In the genomic region with DNA sequence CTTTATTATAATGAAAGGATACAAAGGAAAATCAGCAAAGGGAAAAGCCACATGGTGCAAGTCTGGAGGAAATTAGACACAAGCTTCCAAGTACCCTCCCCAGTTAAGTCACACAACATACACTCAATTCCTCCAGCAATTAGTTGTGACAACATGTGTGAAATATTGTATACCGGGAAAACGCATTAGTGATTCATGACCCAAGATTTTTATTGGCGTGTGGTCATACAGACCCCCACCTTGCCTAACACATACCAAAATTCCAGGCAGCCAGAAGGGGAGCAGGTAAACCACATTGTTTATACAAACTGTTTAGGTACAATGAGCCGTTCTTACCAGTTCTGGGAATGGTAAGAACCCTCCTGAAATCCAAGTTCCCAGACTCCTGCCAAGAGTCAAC, we compare ENCODE assay signal across 20 cellular contexts.
A peak's percentile ranks its signal among the peaks of the same experiment; 100 is the strongest.
DNase-seq lines count a peak whose midpoint lies in the region; ATAC-seq, FAIRE-seq and TF ChIP-seq lines count a peak whose summit lies in the region.
"Had no signal": no experiment of that assay in that cellular context is flagged by ENCODE, and none has a peak within 500 bp of the region (broad histone marks: within the 10 kb centered on the region; RNA-seq: fewer than 3 reads in every experiment).

No MANE protein-coding gene starts in this region.

- no peak overlapping the region for H3K9ac ChIP-seq in PC-3 (ENCODE audit: low read length)
- H3K9ac ChIP-seq: BLaER1 had no signal

- DNase-seq in HT1080 (ENCODE audit: low read depth) (peak; percentile 77), PC-3 (peak; percentile 79), astrocyte of the spinal cord (ENCODE audit: low read depth, low spot score) (peak; percentile 55), urothelium cell line (ENCODE audit: low spot score) (peak; percentile 30), medulla oblongata (ENCODE audit: extremely low spot score) (no peak), 8988T (no peak), NCI-H2171 treated with DMSO at 0.1 percent for 48 hours (lab: John Stamatoyannopoulos, UW) (no peak)
- DNase-seq: Caco-2; CD4-positive, CD25-positive, alpha-beta regulatory T cell; CD8-positive, alpha-beta T cell; DMS153; DND-41; GOT3; HCEC 1CT had no signal

- POLR2A ChIA-PET in PC-3 (lab: Charles Lee; ENCODE audit: unreplicated experiment) = no interaction called here

- no peak overlapping the region for H3K4me3 ChIP-seq in PC-3 (ENCODE audit: low read length)
- no peak overlapping the region for H3K4me3 ChIP-seq in astrocyte of the spinal cord (ENCODE audit: low read depth, low read length)
- H3K4me3 ChIP-seq: BLaER1 had no signal

- intact Hi-C loops in PC-3 (cut with micrococcal nuclease) = no loop called here

- TF ChIP-seq CTCF in PC-3 (conservative IDR thresholded peaks at IDR 0.05; ENCODE audit: low read depth, low read length) = no peak
- TF ChIP-seq CTCF in astrocyte of the spinal cord (IDR thresholded peaks at IDR 0.05; ENCODE audit: low read depth, low read length) = no peak

- no peak; the same call in 1 of the 2 replicates for ATAC-seq in PC-3
- ATAC-seq: CD8-positive, alpha-beta T cell had no signal

- H3K79me2 ChIP-seq in PC-3 (ENCODE audit: low read length) = no peaks in the 10 kb centered on the region

- in situ Hi-C loops in astrocyte of the spinal cord (cut with HindIII; ENCODE audit: low sequenced_read_pairs) = no loop called here

- peaks cover 11% of the 10 kb centered on the region; the same call in 1 of the 2 replicates for H3K36me3 ChIP-seq in PC-3 (ENCODE audit: low read depth, low read length)
- H3K36me3 ChIP-seq: BLaER1 had no signal

- no peaks in the 10 kb centered on the region for H3F3A ChIP-seq in PC-3 (ENCODE audit: low read length, unreplicated experiment)

- CTCF ChIA-PET in PC-3 (lab: Charles Lee) = no interaction called here

- H3K9me2 ChIP-seq in PC-3 (replicated peaks; ENCODE audit: low read length) = no peaks in the 10 kb centered on the region

- peaks cover 17% of the 10 kb centered on the region for H3K4me1 ChIP-seq in PC-3 (ENCODE audit: insufficient read depth, low read length)
- H3K4me1 ChIP-seq: BLaER1, Caco-2 had no signal

- no peak for FAIRE-seq in urothelium cell line (lab: Jason Lieb, UNC)
- FAIRE-seq: A204.1, G401.6, GM12892, H54 had no signal

- no peaks in the 10 kb centered on the region for H4K20me1 ChIP-seq in PC-3 (ENCODE audit: low read length)
- H4K20me1 ChIP-seq: BLaER1 had no signal

- H3K27ac ChIP-seq in PC-3 (ENCODE audit: low read length) = peak overlapping the region; percentile 53
- H3K27ac ChIP-seq: BLaER1, C4-2B had no signal

- no peaks in the 10 kb centered on the region for H3K27me3 ChIP-seq in PC-3 (ENCODE audit: low read length)
- H3K27me3 ChIP-seq: BLaER1 had no signal

- no TSS peak for BruUV-seq in PC-3 (replicated peaks; lab: Mats Ljungman, UMichigan)

- H3K9me3 ChIP-seq in PC-3 (ENCODE audit: low read length) = peaks cover 5% of the 10 kb centered on the region; the same call in 1 of the 2 replicates

- H3K4me2 ChIP-seq in PC-3 (ENCODE audit: low read length) = no peak overlapping the region
- H3K4me2 ChIP-seq: BLaER1 had no signal

- no peak overlapping the region for H2AFZ ChIP-seq in PC-3 (ENCODE audit: low read length)

Comparison
In these comparisons a context has a peak if more than half of its experiments do, and no peak if none do; other contexts are left out.
1. DNase-seq: peak in HT1080 (single experiment), PC-3 (single experiment), astrocyte of the spinal cord (single experiment) and urothelium cell line (single experiment); none in medulla oblongata (single experiment), 8988T (single experiment) and NCI-H2171 treated with DMSO at 0.1 percent for 48 hours (single experiment).